Comparison of ENCODE assay signal across 30 cellular contexts in the genomic region with DNA sequence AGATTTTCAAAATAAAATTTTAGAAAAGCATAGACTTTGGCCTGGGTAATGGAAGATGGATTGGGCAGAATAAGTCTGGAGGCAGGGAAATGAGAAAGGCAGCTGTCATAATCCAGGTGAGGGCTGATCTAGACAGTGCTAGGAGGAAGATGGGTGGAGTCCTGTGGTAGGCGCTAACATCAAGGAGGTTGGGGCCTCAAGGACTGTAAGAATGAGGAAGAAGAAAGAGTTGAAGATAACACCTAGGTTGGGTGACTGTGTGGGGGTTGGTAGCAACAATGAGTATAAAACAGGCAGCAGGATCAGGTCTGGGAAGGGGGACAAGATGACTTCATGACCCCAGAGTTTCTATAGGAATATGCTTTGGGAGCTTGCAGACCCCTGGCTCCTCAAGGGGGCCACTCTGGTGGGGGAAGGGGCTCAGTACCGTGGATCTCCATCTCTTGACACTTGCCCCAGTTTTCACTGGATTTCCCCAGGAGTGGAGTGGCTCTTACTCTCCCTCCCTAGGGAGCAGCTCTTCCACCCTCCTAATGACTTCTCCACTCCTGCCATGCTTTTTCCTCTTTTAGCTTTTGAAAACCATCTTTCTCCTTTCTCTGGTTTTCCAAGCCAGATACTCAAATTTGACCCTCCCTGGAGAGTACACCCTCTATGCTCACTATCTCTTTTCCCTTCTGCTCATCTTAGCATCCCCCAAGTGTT. TPM values are rescaled to one million over a fixed set of nuclear protein-coding genes. Genes with fewer than 3 reads are reported as not detected.
DNase-seq lines count a peak whose midpoint lies in the region; TF ChIP-seq lines count a peak whose summit lies in the region.
"Had no signal": no experiment of that assay in that cellular context is flagged by ENCODE, and none has a peak within 500 bp of the region (broad histone marks: within the 10 kb centered on the region; RNA-seq: fewer than 3 reads in every experiment).

No MANE protein-coding gene starts in this region.

- no peak for TF ChIP-seq EP300 in transverse colon (IDR thresholded peaks at IDR 0.05; ENCODE audit: low read depth)

- H3K36me3 ChIP-seq in Karpas-422 (ENCODE audit: insufficient read depth, low read length): no peaks in the 10 kb centered on the region
- H3K36me3 ChIP-seq in transverse colon: no peaks in the 10 kb centered on the region
- H3K36me3 ChIP-seq in mesenchymal stem cell (ENCODE audit: control insufficient read depth in 1 of 2, insufficient read depth in 2 of 2, low read depth in 1 of 2, low read length in 2 of 2): no peaks in the 10 kb centered on the region
- H3K36me3 ChIP-seq: BLaER1, tibial artery had no signal

- no peak overlapping the region for H2BK15ac ChIP-seq in mesenchymal stem cell (ENCODE audit: low read depth, poor library complexity, severe bottlenecking)

- H2AFZ ChIP-seq in Karpas-422 (ENCODE audit: low read length) (no peak overlapping the region), mesenchymal stem cell (ENCODE audit: low read depth, low read length) (no peak overlapping the region)

- DNase-seq in activated naive CD4-positive, alpha-beta T cell treated with anti-CD3 and anti-CD28 coated beads for 36 hours: peak; percentile 39
- no peak for DNase-seq in activated naive CD4-positive, alpha-beta T cell treated with anti-CD3 and anti-CD28 coated beads, Interleukin-2, amount 50 U/mL, for 16 hours
- DNase-seq in Karpas-422 (peak; percentile 50), epithelial cell of esophagus (ENCODE audit: low read depth) (peak; percentile 30), transverse colon (peak; percentile 60), mesenchymal stem cell (no peak), SKM-1 treated with dmso at 0.1 percent for 144 hours (lab: John Stamatoyannopoulos, UW; ENCODE audit: unreplicated experiment) (no peak), NCI-H187 (lab: John Stamatoyannopoulos, UW) (no peak)
- DNase-seq: activated CD4-positive, alpha-beta T cell treated with anti-CD3 and anti-CD28 coated beads, Interleukin-2, amount 50 U/mL, for 1 hour; activated CD8-positive, alpha-beta memory T cell treated with anti-CD3 and anti-CD28 coated beads, Interleukin-2, amount 50 U/mL, for 48 hours; amygdala; H9; kidney; MV-4-11; NCI-H1694; NCI-H2227 treated with DMSO at 0.1 percent for 48 hours; NCI-H748 treated with DMSO at 0.1 percent for 48 hours; retina; Right ventricle myocardium superior; stimulated activated CD4-positive, alpha-beta T cell treated with anti-CD3 and anti-CD28 coated beads, Interleukin-4, amount 100 ng/mL, for 1 hour; stimulated activated naive CD8-positive, alpha-beta T cell treated with anti-CD3 and anti-CD28 coated beads, Interleukin-15, Interleukin-2, amounts not matched to agents 100 U/mL and 50 U/mL, for 24 hours; SW 1271; tibial artery had no signal

- no peaks in the 10 kb centered on the region for H3K79me2 ChIP-seq in Karpas-422 (ENCODE audit: low read length)

- no peak overlapping the region for H3K4ac ChIP-seq in mesenchymal stem cell (ENCODE audit: low read depth in 1 of 2, low read length in 2 of 2)

- H4K20me1 ChIP-seq in Karpas-422 (ENCODE audit: insufficient read depth, low read depth, low read length): no peaks in the 10 kb centered on the region

- H2BK120ac ChIP-seq in mesenchymal stem cell (ENCODE audit: low read depth, low read length): no peak overlapping the region

- no peak overlapping the region for H4K8ac ChIP-seq in mesenchymal stem cell (ENCODE audit: low read length)

- no peak overlapping the region for H2AK5ac ChIP-seq in mesenchymal stem cell (ENCODE audit: low read length, severe bottlenecking)

- H3K27ac ChIP-seq in Karpas-422 (ENCODE audit: low read length) (no peak overlapping the region), transverse colon (peak overlapping the region in 1 of 4 donors; percentile 40), mesenchymal stem cell (ENCODE audit: low read length, poor library complexity, severe bottlenecking) (no peak overlapping the region)
- H3K27ac ChIP-seq: BLaER1, tibial artery had no signal

- no peak overlapping the region for H3K4me3 Mint-ChIP-seq in activated naive CD4-positive, alpha-beta T cell treated with anti-CD3 and anti-CD28 coated beads for 36 hours
- H3K4me3 Mint-ChIP-seq: dendritic cell treated with granulocyte-macrophage colony-stimulating factor and Interleukin-4, amounts not matched to agents 40 ng/mL and 50 ng/mL, for 4 days; H9; IgD-negative memory B cell had no signal

- in situ Hi-C loops in transverse colon (cut with MboI; ENCODE audit: low pct_ligation_motif_present in 1 of 4, low pct_unique_long_range_greater_than_20kb in 1 of 4, low sequenced_read_pairs in 3 of 4): no loop called here

- no peak overlapping the region for H3K27ac Mint-ChIP-seq in activated naive CD4-positive, alpha-beta T cell treated with anti-CD3 and anti-CD28 coated beads for 36 hours
- H3K27ac Mint-ChIP-seq: dendritic cell treated with granulocyte-macrophage colony-stimulating factor and Interleukin-4, amounts not matched to agents 40 ng/mL and 50 ng/mL, for 4 days; H9; IgD-negative memory B cell had no signal

- H3K4me3 ChIP-seq in Karpas-422 (ENCODE audit: low read length) (no peak overlapping the region), epithelial cell of esophagus (ENCODE audit: low read length) (no peak overlapping the region), transverse colon (no peak overlapping the region), mesenchymal stem cell (ENCODE audit: insufficient read depth in 1 of 2, low read depth in 1 of 2, low read length in 2 of 2) (no peak overlapping the region)
- H3K4me3 ChIP-seq: BLaER1, lung, tibial artery had no signal

- H3K79me1 ChIP-seq in mesenchymal stem cell (replicated peaks; ENCODE audit: low read length, poor library complexity, severe bottlenecking): no peaks in the 10 kb centered on the region

- 27 to 50% methylated on average over 1 to 2 of the region's 2 CpGs for WGBS in transverse colon (ENCODE audit: low coverage in 1 of 2), 2 donors
- WGBS in mesenchymal stem cell: 64% methylated on average over 2 of the region's 2 CpGs

- H3K27me3 ChIP-seq in Karpas-422 (ENCODE audit: low read length) (no peaks in the 10 kb centered on the region), transverse colon (peaks cover 55% of the 10 kb centered on the region), mesenchymal stem cell (ENCODE audit: control insufficient read depth in 1 of 2, insufficient read depth in 1 of 2, low read length in 2 of 2) (peaks cover 61 to 69% of the 10 kb centered on the region in 2 experiments)

- intact Hi-C loops in activated naive CD4-positive, alpha-beta T cell treated with anti-CD3 and anti-CD28 coated beads for 36 hours (cut with micrococcal nuclease): no loop called here
- intact Hi-C loops in transverse colon (cut with DNase I; ENCODE audit: low total_unique reads): no loop called here

- H3K23ac ChIP-seq in mesenchymal stem cell (ENCODE audit: low read length in 2 of 2): no peak overlapping the region

- peaks cover 49% of the 10 kb centered on the region for H3K4me1 Mint-ChIP-seq in activated naive CD4-positive, alpha-beta T cell treated with anti-CD3 and anti-CD28 coated beads for 36 hours (ENCODE audit: low read depth)

- H2BK12ac ChIP-seq in mesenchymal stem cell (ENCODE audit: low read length in 2 of 2): no peak overlapping the region

- H3K18ac ChIP-seq in mesenchymal stem cell (ENCODE audit: low read depth in 1 of 2, low read length in 2 of 2): no peak overlapping the region

- peaks cover 16% of the 10 kb centered on the region for H3K27me3 Mint-ChIP-seq in activated naive CD4-positive, alpha-beta T cell treated with anti-CD3 and anti-CD28 coated beads for 36 hours (ENCODE audit: low read depth)

- H3K4me1 ChIP-seq in Karpas-422 (ENCODE audit: low read length): peaks cover 30% of the 10 kb centered on the region
- peaks cover 22 to 49% (median 30%) of the 10 kb centered on the region in 4 donors for H3K4me1 ChIP-seq in transverse colon
- H3K4me1 ChIP-seq in mesenchymal stem cell (ENCODE audit: control insufficient read depth, insufficient read depth, low read depth, low read length): peaks cover 19% of the 10 kb centered on the region

- H3K4me2 ChIP-seq in Karpas-422 (ENCODE audit: low read depth, low read length, poor library complexity, severe bottlenecking) (no peak overlapping the region), mesenchymal stem cell (ENCODE audit: low read length, poor library complexity, severe bottlenecking) (no peak overlapping the region)
- H3K4me2 ChIP-seq: BLaER1 had no signal

- H3K36me3 Mint-ChIP-seq in activated naive CD4-positive, alpha-beta T cell treated with anti-CD3 and anti-CD28 coated beads for 36 hours (ENCODE audit: low read depth): no peaks in the 10 kb centered on the region
- H3K36me3 Mint-ChIP-seq: IgD-negative memory B cell had no signal

- no peaks in the 10 kb centered on the region for H3K9me3 Mint-ChIP-seq in activated naive CD4-positive, alpha-beta T cell treated with anti-CD3 and anti-CD28 coated beads for 36 hours
- H3K9me3 Mint-ChIP-seq: dendritic cell treated with granulocyte-macrophage colony-stimulating factor and Interleukin-4, amounts not matched to agents 40 ng/mL and 50 ng/mL, for 4 days; IgD-negative memory B cell had no signal

- H3K14ac ChIP-seq in mesenchymal stem cell (ENCODE audit: low read length in 2 of 2): no peak overlapping the region

- no peak for TF ChIP-seq POLR2A in transverse colon (IDR thresholded peaks at IDR 0.05)

- H3K9me2 ChIP-seq in Karpas-422 (replicated peaks; ENCODE audit: insufficient read depth, low read length): no peaks in the 10 kb centered on the region

- no peaks in the 10 kb centered on the region for H3K9me3 ChIP-seq in Karpas-422 (ENCODE audit: low read length)
- H3K9me3 ChIP-seq in transverse colon: no peaks in the 10 kb centered on the region
- no peaks in the 10 kb centered on the region for H3K9me3 ChIP-seq in mesenchymal stem cell (ENCODE audit: control insufficient read depth, low read length)
- H3K9me3 ChIP-seq: BLaER1, tibial artery had no signal

- TF ChIP-seq CTCF in epithelial cell of esophagus (IDR thresholded peaks at IDR 0.05; ENCODE audit: insufficient read depth, low read depth, low read length, missing control alignments) (no peak), transverse colon (IDR thresholded peaks at IDR 0.05) (no peak)

- H2BK5ac ChIP-seq in mesenchymal stem cell (ENCODE audit: low read depth, low read length, poor library complexity, severe bottlenecking): no peak overlapping the region

- CTCF ChIA-PET in activated naive CD4-positive, alpha-beta T cell treated with anti-CD3 and anti-CD28 coated beads for 36 hours (lab: Charles Lee): interaction anchor here (1.9 kb wide), 1 partner anchor 33 kb away, joined by 8 read pairs; no protein-coding TSS in a partner anchor

- no peak overlapping the region for H4K91ac ChIP-seq in mesenchymal stem cell (ENCODE audit: low read length)

- no peak overlapping the region for H3K9ac ChIP-seq in Karpas-422 (ENCODE audit: low read length)
- no peak overlapping the region for H3K9ac ChIP-seq in mesenchymal stem cell (ENCODE audit: low read length)
- H3K9ac ChIP-seq: BLaER1 had no signal

RNA-seq across cellular contexts. Expression of a gene that starts 14.8 kb away (rescaled TPM):
- total RNA-seq in activated naive CD4-positive, alpha-beta T cell treated with anti-CD3 and anti-CD28 coated beads for 36 hours: under 1 TPM in 1 of 2 experiments, not detected in 1; 0.17 TPM
- not detected in 2 replicates for total RNA-seq in Karpas-422 (2014; rRNA removed; shearing (Covaris generic); ENCODE audit: low replicate concordance)
- 100 to 1,000 TPM in 2 of 4 donors, 10 to 100 TPM in 1, 1 to 10 TPM in 1; 3.4 to 221 (median 151) TPM for total RNA-seq in transverse colon
- not detected for polyA plus RNA-seq in mesenchymal stem cell (2013, experiment 1 of 2)
- polyA plus RNA-seq in mesenchymal stem cell (2013, experiment 2 of 2): not detected
- total RNA-seq: glomerular endothelial cell, H9, myocyte, osteoblast, Right ventricle myocardium superior had no signal
- polyA plus RNA-seq: IgD-negative memory B cell had no signal

RNA-seq across cellular contexts. Expression of a gene that starts 22.5 kb away (rescaled TPM):
- not detected for total RNA-seq in activated naive CD4-positive, alpha-beta T cell treated with anti-CD3 and anti-CD28 coated beads for 36 hours
- total RNA-seq in Karpas-422 (2014; rRNA removed; shearing (Covaris generic); ENCODE audit: low replicate concordance): not detected in 2 replicates
- under 1 TPM in 2 of 4 donors, not detected in 2; 0.27 to 0.95 TPM for total RNA-seq in transverse colon
- not detected for polyA plus RNA-seq in mesenchymal stem cell (2013, experiment 1 of 2)
- polyA plus RNA-seq in mesenchymal stem cell (2013, experiment 2 of 2): not detected
- total RNA-seq: glomerular endothelial cell, myocyte, osteoblast, Right ventricle myocardium superior had no signal
- polyA plus RNA-seq: IgD-negative memory B cell had no signal

RNA-seq across cellular contexts. Expression of a gene that starts 31.1 kb away (rescaled TPM):
- 10 to 100 TPM; 42.8 to 46.6 TPM for total RNA-seq in activated naive CD4-positive, alpha-beta T cell treated with anti-CD3 and anti-CD28 coated beads for 36 hours
- 26.6 and 31.5 TPM in 2 replicates for total RNA-seq in Karpas-422 (2014; rRNA removed; shearing (Covaris generic); ENCODE audit: low replicate concordance)
- 100 to 1,000 TPM in 1 of 4 donors, 10 to 100 TPM in 3; 55.3 to 276 (median 79.1) TPM for total RNA-seq in transverse colon
- 57.2 TPM for polyA plus RNA-seq in mesenchymal stem cell (2013, experiment 1 of 2)
- 54.2 TPM for polyA plus RNA-seq in mesenchymal stem cell (2013, experiment 2 of 2)

RNA-seq across cellular contexts. Expression of a gene that starts 37.0 kb away (rescaled TPM):
- 10 to 100 TPM; 74.6 to 77.8 TPM for total RNA-seq in activated naive CD4-positive, alpha-beta T cell treated with anti-CD3 and anti-CD28 coated beads for 36 hours
- total RNA-seq in Karpas-422 (2014; rRNA removed; shearing (Covaris generic); ENCODE audit: low replicate concordance): 64.3 and 85.1 TPM in 2 replicates
- 10 to 100 TPM in 3 of 4 donors, not detected in 1; 12.3 to 36.2 (median 21.6) TPM for total RNA-seq in transverse colon
- 31.6 TPM for polyA plus RNA-seq in mesenchymal stem cell (2013, experiment 1 of 2)
- polyA plus RNA-seq in mesenchymal stem cell (2013, experiment 2 of 2): 33.7 TPM

RNA-seq across cellular contexts. Expression of a gene that starts 37.9 kb away (rescaled TPM):
- total RNA-seq in activated naive CD4-positive, alpha-beta T cell treated with anti-CD3 and anti-CD28 coated beads for 36 hours: not detected
- total RNA-seq in Karpas-422 (2014; rRNA removed; shearing (Covaris generic); ENCODE audit: low replicate concordance): not detected in 2 replicates
- total RNA-seq in transverse colon: 10 to 100 TPM in 2 of 4 donors, 1 to 10 TPM in 1, under 1 TPM in 1; 0.40 to 14.8 (median 7.0) TPM
- not detected for polyA plus RNA-seq in mesenchymal stem cell (2013, experiment 1 of 2)
- polyA plus RNA-seq in mesenchymal stem cell (2013, experiment 2 of 2): not detected
- total RNA-seq: glomerular endothelial cell, H9, kidney, myocyte, osteoblast, Right ventricle myocardium superior had no signal

Comparison
In these comparisons a context has a peak if more than half of its experiments do, and no peak if none do; other contexts are left out.
1. DNase-seq: peak in activated naive CD4-positive, alpha-beta T cell treated with anti-CD3 and anti-CD28 coated beads for 36 hours (single experiment), Karpas-422 (single experiment), epithelial cell of esophagus (single experiment) and transverse colon (single experiment); none in activated naive CD4-positive, alpha-beta T cell treated with anti-CD3 and anti-CD28 coated beads, Interleukin-2, amount 50 U/mL, for 16 hours (single experiment), mesenchymal stem cell (single experiment), SKM-1 treated with dmso at 0.1 percent for 144 hours (single experiment) and NCI-H187 (0 of 2).